ENCODE assay signal across 15 cellular contexts in the genomic region with DNA sequence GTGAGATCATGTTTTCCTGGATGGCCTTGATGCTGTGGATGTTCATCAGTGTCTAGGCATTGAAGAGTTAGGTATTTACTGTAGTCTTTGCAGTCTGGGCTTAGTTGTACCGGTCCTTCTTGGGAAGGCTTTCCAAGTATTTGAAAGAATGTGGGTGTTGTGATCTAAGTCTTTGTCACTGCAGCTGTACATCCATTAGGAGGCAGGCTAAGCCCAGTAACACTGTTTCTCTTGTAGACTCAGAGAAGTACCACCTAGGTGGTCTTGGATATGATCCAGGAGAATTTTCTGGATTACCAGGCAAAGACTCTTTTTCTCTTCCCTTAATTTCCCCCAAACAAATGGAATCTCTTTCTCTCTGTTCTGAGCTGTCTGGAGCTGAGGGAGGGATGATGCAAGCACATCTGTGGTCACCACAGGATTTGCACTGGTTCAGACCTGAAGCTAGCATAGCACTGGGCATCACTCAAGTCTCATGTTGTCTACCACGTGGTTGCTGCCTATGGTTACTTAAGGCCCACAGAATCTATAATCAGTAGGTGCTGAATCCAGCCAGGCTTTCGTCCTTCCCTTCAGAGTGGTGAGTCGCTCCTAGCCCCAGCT.
A peak's percentile ranks its signal among the peaks of the same experiment; 100 is the strongest.
DNase-seq lines count a peak whose midpoint lies in the region; ATAC-seq and TF ChIP-seq lines count a peak whose summit lies in the region.
"Had no signal": no experiment of that assay in that cellular context is flagged by ENCODE, and none has a peak within 500 bp of the region (broad histone marks: within the 10 kb centered on the region; RNA-seq: fewer than 3 reads in every experiment).

No MANE protein-coding gene starts in this region.

- H3K4me3 ChIP-seq in SK-N-SH (ENCODE audit: low read depth in 2 of 2, low read length in 1 of 2) (no peak overlapping the region), fibroblast of pulmonary artery (replicated peaks; ENCODE audit: low read depth, low read length) (no peak overlapping the region)
- H3K4me3 ChIP-seq: A549, esophagus squamous epithelium, tibial artery had no signal

- H3K4me1 ChIP-seq in SK-N-SH (ENCODE audit: control insufficient read depth in 1 of 2, insufficient read depth in 2 of 2, low read depth in 1 of 2, low read length in 1 of 2) = no peaks in the 10 kb centered on the region
- H3K4me1 ChIP-seq: A549, esophagus squamous epithelium, tibial artery had no signal

- ATAC-seq in activated naive CD8-positive, alpha-beta T cell treated with anti-CD3 and anti-CD28 coated beads, Interleukin-2, amount 10 ng/mL, durations not matched to agents 7 days and 5 days (ENCODE audit: low read depth) = peak; percentile 70
- peak; percentile 78 for ATAC-seq in stimulated activated naive CD8-positive, alpha-beta T cell treated with anti-CD3 and anti-CD28 coated beads, Interleukin-15, amount 100 ng/mL, for 72 hours
- no peak for ATAC-seq in HG02884 (IDR thresholded peaks at IDR 0.05; ENCODE audit: unreplicated experiment)
- no peak for ATAC-seq in HG03565 (IDR thresholded peaks at IDR 0.05; ENCODE audit: unreplicated experiment)
- ATAC-seq: A549 had no signal

- H3K9me3 Mint-ChIP-seq in activated naive CD8-positive, alpha-beta T cell treated with anti-CD3 and anti-CD28 coated beads, Interleukin-2, amount 10 ng/mL, durations not matched to agents 7 days and 5 days = no peaks in the 10 kb centered on the region
- no peaks in the 10 kb centered on the region for H3K9me3 Mint-ChIP-seq in activated naive CD8-positive, alpha-beta T cell treated with anti-CD3 and anti-CD28 coated beads for 36 hours
- no peaks in the 10 kb centered on the region for H3K9me3 Mint-ChIP-seq in stimulated activated naive CD8-positive, alpha-beta T cell treated with anti-CD3 and anti-CD28 coated beads, Interleukin-15, amount 100 ng/mL, for 72 hours

- H3K9me3 ChIP-seq in SK-N-SH = no peaks in the 10 kb centered on the region
- H3K9me3 ChIP-seq: A549, esophagus squamous epithelium, tibial artery had no signal

- H3K9ac ChIP-seq in SK-N-SH = no peak overlapping the region

- no peak overlapping the region for H3K27ac Mint-ChIP-seq in activated naive CD8-positive, alpha-beta T cell treated with anti-CD3 and anti-CD28 coated beads, Interleukin-2, amount 10 ng/mL, durations not matched to agents 7 days and 5 days
- no peak overlapping the region for H3K27ac Mint-ChIP-seq in activated naive CD8-positive, alpha-beta T cell treated with anti-CD3 and anti-CD28 coated beads for 36 hours
- peak overlapping the region in 1 of 2 donors; percentile 85 for H3K27ac Mint-ChIP-seq in stimulated activated naive CD8-positive, alpha-beta T cell treated with anti-CD3 and anti-CD28 coated beads, Interleukin-15, amount 100 ng/mL, for 72 hours

- POLR2A ChIA-PET in activated naive CD8-positive, alpha-beta T cell treated with anti-CD3 and anti-CD28 coated beads, Interleukin-2, amount 10 ng/mL, durations not matched to agents 7 days and 5 days (lab: Charles Lee) = interaction anchor here (0.9 to 1.3 kb wide), 3 partner anchors 9 to 240 kb away, joined by 3 read pairs; no protein-coding TSS in a partner anchor
- POLR2A ChIA-PET in SK-N-SH (lab: Yijun Ruan, JAX) = no interaction called here

- 71% methylated on average over 4 of the region's 4 CpGs for WGBS in SK-N-SH (ENCODE audit: low lambda C conversion rate)

- TF ChIP-seq RAD21 in SK-N-SH (IDR thresholded peaks at IDR 0.05; ENCODE audit: low read length) = peak; percentile 37; the same call in 1 of the 2 replicates

- H3F3A ChIP-seq in SK-N-SH (replicated peaks; ENCODE audit: insufficient read depth) = no peaks in the 10 kb centered on the region

- peaks cover 2% of the 10 kb centered on the region for H3K27me3 Mint-ChIP-seq in activated naive CD8-positive, alpha-beta T cell treated with anti-CD3 and anti-CD28 coated beads, Interleukin-2, amount 10 ng/mL, durations not matched to agents 7 days and 5 days
- no peaks in the 10 kb centered on the region for H3K27me3 Mint-ChIP-seq in activated naive CD8-positive, alpha-beta T cell treated with anti-CD3 and anti-CD28 coated beads for 36 hours
- no peaks in the 10 kb centered on the region for H3K27me3 Mint-ChIP-seq in stimulated activated naive CD8-positive, alpha-beta T cell treated with anti-CD3 and anti-CD28 coated beads, Interleukin-15, amount 100 ng/mL, for 72 hours

- H3K36me3 ChIP-seq in SK-N-SH (replicated peaks in 1 of 2; ENCODE audit: control insufficient read depth in 1 of 2, insufficient read depth in 2 of 2, low read length in 1 of 2) = no peaks in the 10 kb centered on the region
- H3K36me3 ChIP-seq: esophagus squamous epithelium, tibial artery had no signal

- TF ChIP-seq CTCF in SK-N-SH (IDR thresholded peaks at IDR 0.05) (peak; percentile 46), fibroblast of pulmonary artery (IDR thresholded peaks at IDR 0.05; ENCODE audit: low read length, missing control alignments) (peak; percentile 3)

- no peak overlapping the region for H3K4me3 Mint-ChIP-seq in activated naive CD8-positive, alpha-beta T cell treated with anti-CD3 and anti-CD28 coated beads, Interleukin-2, amount 10 ng/mL, durations not matched to agents 7 days and 5 days
- H3K4me3 Mint-ChIP-seq in activated naive CD8-positive, alpha-beta T cell treated with anti-CD3 and anti-CD28 coated beads for 36 hours = no peak overlapping the region
- no peak overlapping the region for H3K4me3 Mint-ChIP-seq in stimulated activated naive CD8-positive, alpha-beta T cell treated with anti-CD3 and anti-CD28 coated beads, Interleukin-15, amount 100 ng/mL, for 72 hours

- no peak overlapping the region for H3K27ac ChIP-seq in SK-N-SH (ENCODE audit: low read depth in 2 of 2, low read length in 1 of 2)
- H3K27ac ChIP-seq: A549, esophagus squamous epithelium, tibial artery had no signal

- DNase-seq in activated naive CD8-positive, alpha-beta T cell treated with anti-CD3 and anti-CD28 coated beads, Interleukin-2, amount 10 ng/mL, durations not matched to agents 7 days and 5 days = no peak
- DNase-seq in activated naive CD8-positive, alpha-beta T cell treated with anti-CD3 and anti-CD28 coated beads for 36 hours = no peak
- DNase-seq in SK-N-SH (no peak), fibroblast of pulmonary artery (ENCODE audit: low read depth) (peak; percentile 19)
- DNase-seq in stimulated activated naive CD8-positive, alpha-beta T cell treated with anti-CD3 and anti-CD28 coated beads, Interleukin-15, amount 100 ng/mL, for 72 hours = no peak
- no peak for DNase-seq in activated naive CD4-positive, alpha-beta T cell treated with Interleukin-2 at 50 U/mL for 16 hours
- DNase-seq: caudate nucleus, DMS153, esophagus squamous epithelium, NCI-H345, Right ventricle myocardium superior, tibial artery had no signal

- no peak for TF ChIP-seq EP300 in SK-N-SH (IDR thresholded peaks at IDR 0.05; ENCODE audit: borderline replicate concordance in 1 of 2, low read depth in 1 of 2, low read length in 1 of 2)

- no peaks in the 10 kb centered on the region for H3K27me3 ChIP-seq in SK-N-SH (ENCODE audit: insufficient read depth)
- H3K27me3 ChIP-seq: esophagus squamous epithelium, tibial artery had no signal

- CTCF ChIA-PET in SK-N-SH (lab: Yijun Ruan, JAX) = no interaction called here

- peaks cover 7% of the 10 kb centered on the region for H3K36me3 Mint-ChIP-seq in activated naive CD8-positive, alpha-beta T cell treated with anti-CD3 and anti-CD28 coated beads, Interleukin-2, amount 10 ng/mL, durations not matched to agents 7 days and 5 days
- peaks cover 1% of the 10 kb centered on the region for H3K36me3 Mint-ChIP-seq in activated naive CD8-positive, alpha-beta T cell treated with anti-CD3 and anti-CD28 coated beads for 36 hours

- H3K79me2 ChIP-seq in SK-N-SH (ENCODE audit: insufficient read depth) = no peaks in the 10 kb centered on the region

- H3K4me1 Mint-ChIP-seq in activated naive CD8-positive, alpha-beta T cell treated with anti-CD3 and anti-CD28 coated beads, Interleukin-2, amount 10 ng/mL, durations not matched to agents 7 days and 5 days = peaks cover 51% of the 10 kb centered on the region
- peaks cover 12% of the 10 kb centered on the region for H3K4me1 Mint-ChIP-seq in activated naive CD8-positive, alpha-beta T cell treated with anti-CD3 and anti-CD28 coated beads for 36 hours
- H3K4me1 Mint-ChIP-seq in stimulated activated naive CD8-positive, alpha-beta T cell treated with anti-CD3 and anti-CD28 coated beads, Interleukin-15, amount 100 ng/mL, for 72 hours = peaks cover 27% of the 10 kb centered on the region

- no peaks in the 10 kb centered on the region for H4K20me1 ChIP-seq in SK-N-SH (ENCODE audit: insufficient read depth)

- no peak overlapping the region for H3K4me2 ChIP-seq in SK-N-SH
- H3K4me2 ChIP-seq: A549 had no signal

- no peak overlapping the region for H2AFZ ChIP-seq in SK-N-SH (ENCODE audit: low read depth)

- no peaks in the 10 kb centered on the region for H3K9me2 ChIP-seq in SK-N-SH

TF ChIP-seq in SK-N-SH, 30 proteins besides CTCF, POLR2A, EP300 and RAD21:
- TF ChIP-seq RXRA (IDR thresholded peaks at IDR 0.05; ENCODE audit: borderline replicate concordance, low read depth) (no peak), SMC3 (IDR thresholded peaks at IDR 0.05; ENCODE audit: low read depth, low read length) (peak; percentile 17; the same call in 1 of the 2 replicates)

Comparison
In these comparisons a context has a peak if more than half of its experiments do, and no peak if none do; other contexts are left out.
1. ATAC-seq: peak in activated naive CD8-positive, alpha-beta T cell treated with anti-CD3 and anti-CD28 coated beads, Interleukin-2, amount 10 ng/mL, durations not matched to agents 7 days and 5 days (single experiment) and stimulated activated naive CD8-positive, alpha-beta T cell treated with anti-CD3 and anti-CD28 coated beads, Interleukin-15, amount 100 ng/mL, for 72 hours (single experiment); none in HG02884 (single experiment) and HG03565 (single experiment).